12 cellular contexts compared by ENCODE assay signal in genomic region chr12:113466770-113467153, GRCh38. TPM values are rescaled to one million over a fixed set of nuclear protein-coding genes. Genes with fewer than 3 reads are reported as not detected.
DNase-seq lines count a peak whose midpoint lies in the region; ATAC-seq and TF ChIP-seq lines count a peak whose summit lies in the region.
"Had no signal": no experiment of that assay in that cellular context is flagged by ENCODE, and none has a peak within 500 bp of the region (broad histone marks: within the 10 kb centered on the region; RNA-seq: fewer than 3 reads in every experiment).

No MANE protein-coding gene starts in this region.

- no peak overlapping the region for H3K27ac ChIP-seq in CD8-positive, alpha-beta memory T cell (ENCODE audit: low read depth, low read length)
- H3K27ac ChIP-seq in HCT116 (ENCODE audit: low read depth, low read length), result peak overlapping the region; percentile 40; the same call in 1 of the 2 replicates
- H3K27ac ChIP-seq: RWPE1 had no signal

- ATAC-seq in HCT116, result peak; percentile 9
- ATAC-seq in effector memory CD8-positive, alpha-beta T cell (replicated peaks), result no peak

- no peaks in the 10 kb centered on the region for H4K20me1 ChIP-seq in HCT116 (ENCODE audit: insufficient read depth)

- DNase-seq in CD8-positive, alpha-beta memory T cell, result no peak
- no peak for DNase-seq in HCT116 (ENCODE audit: low read depth, low spot score)
- DNase-seq in effector memory CD8-positive, alpha-beta T cell, result no peak
- DNase-seq in neural crest cell (ENCODE audit: low read depth, low spot score), result no peak
- no peak for DNase-seq in SKM-1 (lab: John Stamatoyannopoulos, UW; ENCODE audit: unreplicated experiment)
- DNase-seq in NCI-H2227 (lab: John Stamatoyannopoulos, UW; ENCODE audit: unreplicated experiment), result no peak
- DNase-seq in NCI-H2196 (lab: John Stamatoyannopoulos, UW; ENCODE audit: unreplicated experiment), result no peak
- DNase-seq in kidney glomerular epithelial cell (lab: John Stamatoyannopoulos, UW), result no peak
- DNase-seq: activated CD4-positive, CD25-positive, alpha-beta regulatory T cell; activated naive CD4-positive, alpha-beta T cell; erythroblast had no signal

- H2AFZ ChIP-seq in HCT116 (ENCODE audit: low read depth, low read length, poor library complexity, severe bottlenecking), result no peak overlapping the region

- peaks cover 13% of the 10 kb centered on the region for H3K4me1 ChIP-seq in CD8-positive, alpha-beta memory T cell (ENCODE audit: insufficient read depth, low read length)
- H3K4me1 ChIP-seq in HCT116 (ENCODE audit: control insufficient read depth in 1 of 2, insufficient read depth in 2 of 2, low read length in 2 of 2), result peaks cover 6 to 18% of the 10 kb centered on the region in 2 experiments; a peak in 3 of 4 replicates

- H3K9ac ChIP-seq in HCT116 (ENCODE audit: low read length), result peak overlapping the region; percentile 74

- TF ChIP-seq CTCF in HCT116 (IDR thresholded peaks at IDR 0.05 in 2 of 3, conservative IDR thresholded peaks at IDR 0.05 in 1 of 3; ENCODE audit: borderline replicate concordance in 1 of 3, insufficient read depth in 1 of 3, low read depth in 2 of 3, low read length in 2 of 3) (no peak), neural crest cell (conservative IDR thresholded peaks at IDR 0.05) (no peak)

- H3K4me1 Mint-ChIP-seq in CD8-positive, alpha-beta memory T cell, result peaks cover 18 to 39% (median 22%) of the 10 kb centered on the region in 3 donors
- peaks cover 12 to 19% of the 10 kb centered on the region in 2 donors for H3K4me1 Mint-ChIP-seq in effector memory CD8-positive, alpha-beta T cell (ENCODE audit: low read depth in 2 of 2)
- peaks cover 21% of the 10 kb centered on the region for H3K4me1 Mint-ChIP-seq in neural crest cell

- H3K9me2 ChIP-seq in HCT116 (ENCODE audit: insufficient read depth), result no peaks in the 10 kb centered on the region

- H3K36me3 ChIP-seq in CD8-positive, alpha-beta memory T cell (ENCODE audit: insufficient read depth, low read length), result no peaks in the 10 kb centered on the region
- no peaks in the 10 kb centered on the region for H3K36me3 ChIP-seq in HCT116 (ENCODE audit: control insufficient read depth in 1 of 2, insufficient read depth in 2 of 2, low read length in 2 of 2)

- peaks cover 0 to 3% (median 0%) of the 10 kb centered on the region in 3 donors for H3K36me3 Mint-ChIP-seq in CD8-positive, alpha-beta memory T cell
- H3K36me3 Mint-ChIP-seq in effector memory CD8-positive, alpha-beta T cell (ENCODE audit: insufficient read depth), result no peaks in the 10 kb centered on the region
- H3K36me3 Mint-ChIP-seq in neural crest cell (ENCODE audit: low read depth), result peaks cover 3% of the 10 kb centered on the region

- no peak overlapping the region for H3K27ac Mint-ChIP-seq in CD8-positive, alpha-beta memory T cell
- H3K27ac Mint-ChIP-seq in effector memory CD8-positive, alpha-beta T cell, result no peak overlapping the region
- no peak overlapping the region for H3K27ac Mint-ChIP-seq in neural crest cell (ENCODE audit: unreplicated experiment)

- POLR2A ChIA-PET in CD8-positive, alpha-beta memory T cell (lab: Charles Lee), result no interaction called here
- POLR2A ChIA-PET in HCT116 (lab: Charles Lee), result no interaction called here

- intact Hi-C loops in HCT116 (cut with micrococcal nuclease), result no loop called here

- H3K9me3 Mint-ChIP-seq in CD8-positive, alpha-beta memory T cell, result peaks cover 0 to 6% (median 0%) of the 10 kb centered on the region in 5 donors
- H3K9me3 Mint-ChIP-seq in effector memory CD8-positive, alpha-beta T cell, result no peaks in the 10 kb centered on the region
- H3K9me3 Mint-ChIP-seq in neural crest cell, result no peaks in the 10 kb centered on the region

- H3K27me3 Mint-ChIP-seq in CD8-positive, alpha-beta memory T cell, result peaks cover 58 to 65% of the 10 kb centered on the region in 2 donors
- H3K27me3 Mint-ChIP-seq in effector memory CD8-positive, alpha-beta T cell, result peaks cover 63 to 92% of the 10 kb centered on the region in 2 donors
- peaks cover 97% of the 10 kb centered on the region for H3K27me3 Mint-ChIP-seq in neural crest cell (ENCODE audit: low read depth)

- peaks cover 28% of the 10 kb centered on the region for H3K27me3 ChIP-seq in CD8-positive, alpha-beta memory T cell (ENCODE audit: insufficient read depth, low read length, poor library complexity, severe bottlenecking)
- H3K27me3 ChIP-seq in HCT116 (ENCODE audit: insufficient read depth, low read length), result peaks cover 4% of the 10 kb centered on the region; the same call in 1 of the 2 replicates

- peak overlapping the region in 6 of 7 donors; percentile 5 to 66 (median 44) for H3K4me3 Mint-ChIP-seq in CD8-positive, alpha-beta memory T cell
- peak overlapping the region; percentile 7 to 46 for H3K4me3 Mint-ChIP-seq in effector memory CD8-positive, alpha-beta T cell
- H3K4me3 Mint-ChIP-seq in neural crest cell, result peak overlapping the region; percentile 38

- no peaks in the 10 kb centered on the region for H3K79me2 ChIP-seq in HCT116 (ENCODE audit: insufficient read depth, low read length)

- no peak overlapping the region for H3K4me3 ChIP-seq in CD8-positive, alpha-beta memory T cell (ENCODE audit: low read length)
- peak overlapping the region; percentile 53 to 68 for H3K4me3 ChIP-seq in HCT116 (replicated peaks in 1 of 2; ENCODE audit: low read depth in 1 of 2, low read length in 2 of 2)

- no peak for TF ChIP-seq POLR2A in HCT116 (IDR thresholded peaks at IDR 0.05; ENCODE audit: borderline replicate concordance, extremely low read depth, insufficient read depth, insufficient read length)

- no peak for TF ChIP-seq RAD21 in HCT116 (IDR thresholded peaks at IDR 0.05; ENCODE audit: low read depth)

- H3K9me3 ChIP-seq in CD8-positive, alpha-beta memory T cell (ENCODE audit: low read length), result no peaks in the 10 kb centered on the region
- H3K9me3 ChIP-seq in HCT116 (ENCODE audit: control insufficient read depth in 1 of 2, insufficient read depth in 1 of 2, low read depth in 1 of 2, low read length in 2 of 2), result no peaks in the 10 kb centered on the region

- peak overlapping the region; percentile 83 for H3K4me2 ChIP-seq in HCT116 (ENCODE audit: low read length)

- CTCF ChIA-PET in CD8-positive, alpha-beta memory T cell (lab: Charles Lee), result interaction anchor here (1.1 kb wide), 1 partner anchor 8 kb away, joined by 3 read pairs; no protein-coding TSS in a partner anchor
- CTCF ChIA-PET in HCT116 (lab: Charles Lee), result no interaction called here

- RAD21 ChIA-PET in HCT116 (lab: Charles Lee; ENCODE audit: low non-redundant PET in 1 of 2, low total read pairs in 2 of 2, uncharacterized antibody in 2 of 2, unreplicated experiment in 2 of 2), result no interaction called here

- no TSS peak for BruUV-seq in HCT116 (replicated peaks; lab: Mats Ljungman, UMichigan)

TF ChIP-seq in HCT116, 20 proteins besides CTCF, POLR2A, EP300 and RAD21:
- TF ChIP-seq ZNF274 (IDR thresholded peaks at IDR 0.05; ENCODE audit: low read depth, low read length) (no peak), YY1 (IDR thresholded peaks at IDR 0.05; ENCODE audit: extremely low read depth, insufficient replicate concordance, low read depth, low read length) (no peak), EZH2phosphoT487 (IDR thresholded peaks at IDR 0.05; ENCODE audit: borderline replicate concordance) (no peak), CEBPB (IDR thresholded peaks at IDR 0.05; ENCODE audit: low read depth) (no peak), MAX (IDR thresholded peaks at IDR 0.05) (no peak; the same call in 1 of the 2 replicates), JUND (IDR thresholded peaks at IDR 0.05) (no peak), EZH2 (IDR thresholded peaks at IDR 0.05) (no peak), ELF1 (IDR thresholded peaks at IDR 0.05; ENCODE audit: borderline replicate concordance, low read depth) (no peak), REST (IDR thresholded peaks at IDR 0.05; ENCODE audit: low read depth) (no peak), ZFX (IDR thresholded peaks at IDR 0.05) (no peak), FOSL1 (IDR thresholded peaks at IDR 0.05; ENCODE audit: low read depth) (no peak), SIN3A (IDR thresholded peaks at IDR 0.05; ENCODE audit: low read depth) (no peak)

RNA-seq across cellular contexts. Expression of gene LHX5, which starts 4.9 kb away (rescaled TPM):
- total RNA-seq in CD8-positive, alpha-beta memory T cell, result not detected
- polyA plus RNA-seq in CD8-positive, alpha-beta memory T cell, result not detected
- total RNA-seq in HCT116 (2021; ENCODE audit: unreplicated experiment) (2.4 TPM), neural crest cell (1.5 and 1.8 TPM in 2 replicates)
- polyA plus RNA-seq in HCT116 (2012), result 1.2 and 1.3 TPM in 2 replicates

RNA-seq across cellular contexts. Expression of gene SDSL, which starts 44.6 kb away (rescaled TPM):
- under 1 TPM; 0.20 to 0.24 TPM for total RNA-seq in CD8-positive, alpha-beta memory T cell
- polyA plus RNA-seq in CD8-positive, alpha-beta memory T cell, result not detected
- total RNA-seq in HCT116 (2021; ENCODE audit: unreplicated experiment) (19.1 TPM), neural crest cell (1.5 and 3.3 TPM in 2 replicates)
- 22.7 and 25.5 TPM in 2 replicates for polyA plus RNA-seq in HCT116 (2012)
